In genomic region chr14:68447581-68448281, GRCh38 we compare ENCODE assay signal across 1 cellular context.
TF ChIP-seq lines count a peak whose summit lies in the region.

No MANE protein-coding gene starts in this region.

TF ChIP-seq in GM23338, 12 proteins besides CTCF, POLR2A, EP300 and RAD21 (continued from another document):
- TF ChIP-seq ZNF462 (CRISPR knock-in tag; IDR thresholded peaks at IDR 0.05) (no peak), CREB1 (CRISPR knock-in tag; IDR thresholded peaks at IDR 0.05; ENCODE audit: low read depth) (no peak), STAT1 (IDR thresholded peaks at IDR 0.05; ENCODE audit: unreplicated experiment) (no peak), JUNB (IDR thresholded peaks at IDR 0.05; ENCODE audit: unreplicated experiment) (no peak), NANOG (IDR thresholded peaks at IDR 0.05; ENCODE audit: borderline replicate concordance) (no peak), POLR2AphosphoS5 (IDR thresholded peaks at IDR 0.05; ENCODE audit: low read depth) (no peak)
- TF ChIP-seq, protein P1, sequence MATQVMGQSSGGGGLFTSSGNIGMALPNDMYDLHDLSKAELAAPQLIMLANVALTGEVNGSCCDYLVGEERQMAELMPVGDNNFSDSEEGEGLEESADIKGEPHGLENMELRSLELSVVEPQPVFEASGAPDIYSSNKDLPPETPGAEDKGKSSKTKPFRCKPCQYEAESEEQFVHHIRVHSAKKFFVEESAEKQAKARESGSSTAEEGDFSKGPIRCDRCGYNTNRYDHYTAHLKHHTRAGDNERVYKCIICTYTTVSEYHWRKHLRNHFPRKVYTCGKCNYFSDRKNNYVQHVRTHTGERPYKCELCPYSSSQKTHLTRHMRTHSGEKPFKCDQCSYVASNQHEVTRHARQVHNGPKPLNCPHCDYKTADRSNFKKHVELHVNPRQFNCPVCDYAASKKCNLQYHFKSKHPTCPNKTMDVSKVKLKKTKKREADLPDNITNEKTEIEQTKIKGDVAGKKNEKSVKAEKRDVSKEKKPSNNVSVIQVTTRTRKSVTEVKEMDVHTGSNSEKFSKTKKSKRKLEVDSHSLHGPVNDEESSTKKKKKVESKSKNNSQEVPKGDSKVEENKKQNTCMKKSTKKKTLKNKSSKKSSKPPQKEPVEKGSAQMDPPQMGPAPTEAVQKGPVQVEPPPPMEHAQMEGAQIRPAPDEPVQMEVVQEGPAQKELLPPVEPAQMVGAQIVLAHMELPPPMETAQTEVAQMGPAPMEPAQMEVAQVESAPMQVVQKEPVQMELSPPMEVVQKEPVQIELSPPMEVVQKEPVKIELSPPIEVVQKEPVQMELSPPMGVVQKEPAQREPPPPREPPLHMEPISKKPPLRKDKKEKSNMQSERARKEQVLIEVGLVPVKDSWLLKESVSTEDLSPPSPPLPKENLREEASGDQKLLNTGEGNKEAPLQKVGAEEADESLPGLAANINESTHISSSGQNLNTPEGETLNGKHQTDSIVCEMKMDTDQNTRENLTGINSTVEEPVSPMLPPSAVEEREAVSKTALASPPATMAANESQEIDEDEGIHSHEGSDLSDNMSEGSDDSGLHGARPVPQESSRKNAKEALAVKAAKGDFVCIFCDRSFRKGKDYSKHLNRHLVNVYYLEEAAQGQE (IDR thresholded peaks at IDR 0.05; ENCODE audit: unreplicated experiment), result no peak
